In genomic region chr13:43227721-43228120, GRCh38 we compare ENCODE assay signal across 23 cellular contexts.
A peak's percentile ranks its signal among the peaks of the same experiment; 100 is the strongest.
DNase-seq lines count a peak whose midpoint lies in the region; FAIRE-seq and TF ChIP-seq lines count a peak whose summit lies in the region.
"Had no signal": no experiment of that assay in that cellular context is flagged by ENCODE, and none has a peak within 500 bp of the region (broad histone marks: within the 10 kb centered on the region; RNA-seq: fewer than 3 reads in every experiment).

No MANE protein-coding gene starts in this region.

- H3K18ac ChIP-seq in H1 (ENCODE audit: extremely low read depth, low read length) = no peak overlapping the region

- no peak overlapping the region for H3K27ac ChIP-seq in H1 (ENCODE audit: low read depth, low read length)
- H3K27ac ChIP-seq: colonic mucosa, gastrocnemius medialis, neutrophil, thyroid gland, WERI-Rb-1 had no signal

- no peak overlapping the region for H4K5ac ChIP-seq in H1 (ENCODE audit: insufficient read length, low read depth, low read length)

- H4K8ac ChIP-seq in H1 (ENCODE audit: extremely low read depth, insufficient read depth, low read length) = no peak overlapping the region

- no peak for TF ChIP-seq EP300 in H1 (IDR thresholded peaks at IDR 0.05; ENCODE audit: borderline replicate concordance in 1 of 2, low read depth in 2 of 2, low read length in 2 of 2)

- no peak overlapping the region for H4K91ac ChIP-seq in H1 (replicated peaks; ENCODE audit: insufficient read length, low read length)

- no peak overlapping the region for H3K4me2 ChIP-seq in H1 (ENCODE audit: insufficient read depth in 1 of 2, low read depth in 2 of 2, low read length in 2 of 2)

- no peaks in the 10 kb centered on the region for H4K20me1 ChIP-seq in H1 (replicated peaks in 1 of 2; ENCODE audit: control insufficient read depth in 1 of 2, insufficient read depth in 2 of 2, low read length in 2 of 2)

- no peaks in the 10 kb centered on the region for H3K9me3 Mint-ChIP-seq in activated CD4-positive, alpha-beta memory T cell treated with anti-CD3 and anti-CD28 coated beads, Interleukin-2, amount 10 ng/mL, durations not matched to agents 7 days and 5 days
- H3K9me3 Mint-ChIP-seq: activated CD4-positive, alpha-beta memory T cell treated with anti-CD3 and anti-CD28 coated beads for 36 hours; activated naive CD4-positive, alpha-beta T cell treated with anti-CD3 and anti-CD28 coated beads, Interleukin-2, amount 50 U/mL, for 24 hours; stimulated activated memory B cell treated with anti-CD40 and anti-IgM and Interleukin-4, amounts not matched to agents 10 μg/mL and 1 μg/mL and 100 μg/mL, for 72 hours had no signal

- no peak overlapping the region for H3K23ac ChIP-seq in H1 (ENCODE audit: insufficient read length)

- H3K4me1 Mint-ChIP-seq in activated CD4-positive, alpha-beta memory T cell treated with anti-CD3 and anti-CD28 coated beads, Interleukin-2, amount 10 ng/mL, durations not matched to agents 7 days and 5 days = no peaks in the 10 kb centered on the region
- H3K4me1 Mint-ChIP-seq: activated naive CD4-positive, alpha-beta T cell treated with anti-CD3 and anti-CD28 coated beads, Interleukin-2, amount 50 U/mL, for 24 hours; stimulated activated memory B cell treated with anti-CD40 and anti-IgM and Interleukin-4, amounts not matched to agents 10 μg/mL and 1 μg/mL and 100 μg/mL, for 72 hours had no signal

- H3K4ac ChIP-seq in H1 (replicated peaks; ENCODE audit: insufficient read length, low read depth, low read length) = no peak overlapping the region

- H3K27me3 ChIP-seq in H1 (replicated peaks in 1 of 4; ENCODE audit: control insufficient read depth in 3 of 4, extremely low read depth in 1 of 4, insufficient read depth in 3 of 4, low read length in 3 of 4) = no peaks in the 10 kb centered on the region
- H3K27me3 ChIP-seq: colonic mucosa, gastrocnemius medialis, neutrophil, thyroid gland had no signal

- H2BK20ac ChIP-seq in H1 (ENCODE audit: low read length) = no peak overlapping the region

- H3K27me3 Mint-ChIP-seq in activated CD4-positive, alpha-beta memory T cell treated with anti-CD3 and anti-CD28 coated beads, Interleukin-2, amount 10 ng/mL, durations not matched to agents 7 days and 5 days = peaks cover 20% of the 10 kb centered on the region

- no peaks in the 10 kb centered on the region for H3K79me2 ChIP-seq in H1 (ENCODE audit: control insufficient read depth in 1 of 2, insufficient read depth in 2 of 2, low read length in 2 of 2)

- H3K36me3 Mint-ChIP-seq in activated CD4-positive, alpha-beta memory T cell treated with anti-CD3 and anti-CD28 coated beads, Interleukin-2, amount 10 ng/mL, durations not matched to agents 7 days and 5 days (ENCODE audit: low read depth) = no peaks in the 10 kb centered on the region
- H3K36me3 Mint-ChIP-seq: activated CD4-positive, alpha-beta memory T cell treated with anti-CD3 and anti-CD28 coated beads for 36 hours; activated naive CD4-positive, alpha-beta T cell treated with anti-CD3 and anti-CD28 coated beads, Interleukin-2, amount 50 U/mL, for 24 hours; stimulated activated memory B cell treated with anti-CD40 and anti-IgM and Interleukin-4, amounts not matched to agents 10 μg/mL and 1 μg/mL and 100 μg/mL, for 72 hours had no signal

- no peaks in the 10 kb centered on the region for H3K9me3 ChIP-seq in H1 (ENCODE audit: insufficient read depth in 2 of 2, low read depth in 1 of 2, low read length in 1 of 2)
- H3K9me3 ChIP-seq: colonic mucosa, gastrocnemius medialis, neutrophil, thyroid gland had no signal

- DNase-seq in NCI-H2171 treated with DMSO at 0.1 percent for 48 hours (lab: John Stamatoyannopoulos, UW) (peak; percentile 35), NCI-H2171 (lab: John Stamatoyannopoulos, UW) (no peak), NCI-H2227 (lab: John Stamatoyannopoulos, UW; ENCODE audit: unreplicated experiment) (peak; percentile 14), H1 (ENCODE audit: low read depth in 1 of 2, low spot score in 2 of 2) (no peak), superior temporal gyrus (ENCODE audit: extremely low spot score) (peak; percentile 68)
- DNase-seq in stimulated activated CD4-positive, alpha-beta T cell treated with anti-CD3 and anti-CD28 coated beads, Interleukin-12 subunit alpha, Interleukin-12 subunit beta, amount 100 ng/mL, for 4 hours = no peak
- no peak for DNase-seq in activated CD4-positive, alpha-beta T cell treated with anti-CD3 and anti-CD28 coated beads for 4 hours
- no peak for DNase-seq in activated CD4-positive, alpha-beta memory T cell treated with anti-CD3 and anti-CD28 coated beads, Interleukin-2, amount 10 ng/mL, durations not matched to agents 7 days and 5 days
- DNase-seq: activated CD4-positive, alpha-beta memory T cell treated with anti-CD3 and anti-CD28 coated beads for 36 hours; activated T-cell treated with anti-CD3 and anti-CD28 coated beads, Interleukin-2, amount 50 U/mL, for 1 hour; colonic mucosa; DND-41; gastrocnemius medialis; NCI-H1092 treated with DMSO at 0.1 percent for 48 hours; stimulated activated CD4-positive, alpha-beta T cell treated with anti-CD3 and anti-CD28 coated beads, Interleukin-15, amount 100 ng/mL, for 24 hours; T-helper 1 cell; thyroid gland; WERI-Rb-1 had no signal

- no peak overlapping the region for H2AFZ ChIP-seq in H1 (ENCODE audit: low read length)

- TF ChIP-seq CTCF in H1 (IDR thresholded peaks at IDR 0.05; ENCODE audit: control extremely low read depth in 1 of 3, insufficient read depth in 1 of 3, low read depth in 1 of 3, low read length in 3 of 3) = no peak

- no peak overlapping the region for H3K9ac ChIP-seq in H1 (replicated peaks in 1 of 4; ENCODE audit: extremely low read depth in 1 of 4, low read depth in 3 of 4, low read length in 3 of 4)

- no peak overlapping the region for H2BK12ac ChIP-seq in H1 (ENCODE audit: low read depth, low read length)

- CTCF ChIA-PET in H1 (lab: Charles Lee; ENCODE audit: partially characterized antibody) = interaction anchor here (1.1 to 1.3 kb wide), 2 partner anchors 12 to 142 kb away, joined by 3 read pairs; no protein-coding TSS in a partner anchor
- CTCF ChIA-PET in activated CD4-positive, alpha-beta memory T cell treated with anti-CD3 and anti-CD28 coated beads, Interleukin-2, amount 10 ng/mL, durations not matched to agents 7 days and 5 days (lab: Charles Lee) = no interaction called here

- no peak for FAIRE-seq in H1 (lab: Jason Lieb, UNC)
- FAIRE-seq: GM18507, K562 had no signal

- H2AK5ac ChIP-seq in H1 (ENCODE audit: low read depth, low read length) = no peak overlapping the region

- no peaks in the 10 kb centered on the region for H3K79me1 ChIP-seq in H1 (ENCODE audit: low read depth, low read length)

- H3K4me1 ChIP-seq in H1 (replicated peaks in 1 of 4; ENCODE audit: control insufficient read depth in 3 of 4, insufficient read depth in 4 of 4, low read length in 3 of 4) = no peaks in the 10 kb centered on the region
- H3K4me1 ChIP-seq: colonic mucosa, gastrocnemius medialis, thyroid gland had no signal

- no peak overlapping the region for H2BK120ac ChIP-seq in H1 (replicated peaks; ENCODE audit: low read depth, low read length)

- H3K4me3 Mint-ChIP-seq in activated CD4-positive, alpha-beta memory T cell treated with anti-CD3 and anti-CD28 coated beads, Interleukin-2, amount 10 ng/mL, durations not matched to agents 7 days and 5 days = no peak overlapping the region
- H3K4me3 Mint-ChIP-seq: activated CD4-positive, alpha-beta memory T cell treated with anti-CD3 and anti-CD28 coated beads for 36 hours; activated naive CD4-positive, alpha-beta T cell treated with anti-CD3 and anti-CD28 coated beads, Interleukin-2, amount 50 U/mL, for 24 hours; stimulated activated memory B cell treated with anti-CD40 and anti-IgM and Interleukin-4, amounts not matched to agents 10 μg/mL and 1 μg/mL and 100 μg/mL, for 72 hours had no signal

- H3K56ac ChIP-seq in H1 (replicated peaks; ENCODE audit: insufficient read length, low read depth, low read length) = no peak overlapping the region

- no peak overlapping the region for H2BK15ac ChIP-seq in H1 (ENCODE audit: low read length)

- no peaks in the 10 kb centered on the region for H3K36me3 ChIP-seq in H1 (ENCODE audit: control insufficient read depth in 2 of 4, insufficient read depth in 4 of 4, low read length in 3 of 4)
- H3K36me3 ChIP-seq: colonic mucosa, gastrocnemius medialis, neutrophil, thyroid gland, WERI-Rb-1 had no signal

- H2BK5ac ChIP-seq in H1 (ENCODE audit: low read depth, low read length) = no peak overlapping the region

- no peak overlapping the region for H3K27ac Mint-ChIP-seq in activated CD4-positive, alpha-beta memory T cell treated with anti-CD3 and anti-CD28 coated beads, Interleukin-2, amount 10 ng/mL, durations not matched to agents 7 days and 5 days
- H3K27ac Mint-ChIP-seq: activated CD4-positive, alpha-beta memory T cell treated with anti-CD3 and anti-CD28 coated beads for 36 hours; activated naive CD4-positive, alpha-beta T cell treated with anti-CD3 and anti-CD28 coated beads, Interleukin-2, amount 50 U/mL, for 24 hours; stimulated activated memory B cell treated with anti-CD40 and anti-IgM and Interleukin-4, amounts not matched to agents 10 μg/mL and 1 μg/mL and 100 μg/mL, for 72 hours had no signal

- TF ChIP-seq POLR2A in H1 (IDR thresholded peaks at IDR 0.05; ENCODE audit: control extremely low read depth in 1 of 2, low read depth in 2 of 2, low read length in 2 of 2) = no peak

- POLR2A ChIA-PET in H1 (lab: Charles Lee; ENCODE audit: partially characterized antibody) = no interaction called here
- POLR2A ChIA-PET in activated CD4-positive, alpha-beta memory T cell treated with anti-CD3 and anti-CD28 coated beads, Interleukin-2, amount 10 ng/mL, durations not matched to agents 7 days and 5 days (lab: Charles Lee) = no interaction called here

- 47% methylated on average over 2 of the region's 2 CpGs; no CpG with 5 or more reads in 1 of the 2 experiments for WGBS in H1 (ENCODE audit: extremely low coverage in 1 of 2, insufficient coverage in 1 of 2, insufficient read length in 1 of 2, insufficient replicate concordance in 2 of 2, low coverage in 1 of 2, low lambda C conversion rate in 2 of 2, missing lambda C conversion rate in 1 of 2), 2 experiments

- no peak overlapping the region for H3K14ac ChIP-seq in H1 (ENCODE audit: insufficient read length)

- no peak overlapping the region for H3K4me3 ChIP-seq in H1 (ENCODE audit: extremely low read depth in 1 of 4, insufficient read depth in 2 of 4, low read depth in 3 of 4, low read length in 4 of 4)
- H3K4me3 ChIP-seq: colonic mucosa, gastrocnemius medialis, K562, thyroid gland had no signal

- H3K23me2 ChIP-seq in H1 (ENCODE audit: low read depth, low read length) = no peaks in the 10 kb centered on the region

- TF ChIP-seq RAD21 in H1 (IDR thresholded peaks at IDR 0.05 in 1 of 2, conservative IDR thresholded peaks at IDR 0.05 in 1 of 2; ENCODE audit: low read depth in 2 of 2, low read length in 2 of 2) = no peak

TF ChIP-seq in H1, 55 proteins besides CTCF, POLR2A, EP300 and RAD21:
- TF ChIP-seq BACH1 (IDR thresholded peaks at IDR 0.05; ENCODE audit: low read length) = no peak
- TF ChIP-seq JUND (IDR thresholded peaks at IDR 0.05; ENCODE audit: low read length) = peak; percentile 35; the same call in 1 of the 2 replicates

Comparison
In these comparisons a context has a peak if more than half of its experiments do, and no peak if none do; other contexts are left out.
1. DNase-seq: peak in NCI-H2171 treated with DMSO at 0.1 percent for 48 hours (single experiment), NCI-H2227 (single experiment) and superior temporal gyrus (single experiment); none in NCI-H2171 (single experiment), H1 (0 of 2), stimulated activated CD4-positive, alpha-beta T cell treated with anti-CD3 and anti-CD28 coated beads, Interleukin-12 subunit alpha, Interleukin-12 subunit beta, amount 100 ng/mL, for 4 hours (single experiment), activated CD4-positive, alpha-beta T cell treated with anti-CD3 and anti-CD28 coated beads for 4 hours (0 of 2) and activated CD4-positive, alpha-beta memory T cell treated with anti-CD3 and anti-CD28 coated beads, Interleukin-2, amount 10 ng/mL, durations not matched to agents 7 days and 5 days (single experiment).